ENCODE assay signal across 1 cellular context in the genomic region with DNA sequence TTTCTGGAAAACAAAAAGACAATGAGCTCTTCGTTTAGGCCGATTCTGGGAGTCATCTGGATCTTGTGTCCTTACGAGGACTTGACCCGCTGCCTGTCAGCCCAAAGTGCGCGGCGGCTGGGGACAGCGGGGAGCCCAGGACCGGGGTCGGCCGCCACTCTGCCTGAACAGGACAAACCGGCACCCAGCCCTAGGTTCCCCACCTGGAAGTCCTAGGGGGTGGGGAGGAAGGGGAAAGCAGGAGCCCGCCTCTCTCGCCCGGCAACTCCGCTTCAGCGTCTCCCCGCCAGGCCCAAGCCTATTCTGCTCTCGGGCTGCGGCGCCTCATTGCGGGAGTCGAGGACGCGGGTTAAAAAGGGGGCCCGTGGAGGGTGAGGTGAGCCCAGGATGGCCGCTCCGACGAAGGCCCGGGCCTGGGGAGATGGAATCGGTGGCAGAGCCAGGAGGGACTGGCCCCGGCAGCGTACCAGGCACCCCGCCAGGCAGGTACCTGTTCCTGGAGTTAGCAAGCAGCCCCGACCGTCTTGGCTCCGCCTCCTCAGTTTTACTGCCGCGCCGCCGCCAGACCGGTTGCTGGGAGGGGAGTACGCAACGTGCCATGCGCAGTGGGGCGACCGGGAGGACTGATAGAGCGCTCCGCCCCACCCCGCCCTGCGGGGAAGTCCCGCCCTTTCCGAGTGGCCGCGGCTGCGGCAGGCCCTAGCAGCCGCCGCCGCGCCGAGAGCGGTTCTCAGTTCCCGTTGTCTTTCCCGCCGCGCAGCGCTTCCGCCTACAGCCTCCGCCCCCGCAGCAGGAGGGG.
TF ChIP-seq lines count a peak whose summit lies in the region.

A gene with protein sequence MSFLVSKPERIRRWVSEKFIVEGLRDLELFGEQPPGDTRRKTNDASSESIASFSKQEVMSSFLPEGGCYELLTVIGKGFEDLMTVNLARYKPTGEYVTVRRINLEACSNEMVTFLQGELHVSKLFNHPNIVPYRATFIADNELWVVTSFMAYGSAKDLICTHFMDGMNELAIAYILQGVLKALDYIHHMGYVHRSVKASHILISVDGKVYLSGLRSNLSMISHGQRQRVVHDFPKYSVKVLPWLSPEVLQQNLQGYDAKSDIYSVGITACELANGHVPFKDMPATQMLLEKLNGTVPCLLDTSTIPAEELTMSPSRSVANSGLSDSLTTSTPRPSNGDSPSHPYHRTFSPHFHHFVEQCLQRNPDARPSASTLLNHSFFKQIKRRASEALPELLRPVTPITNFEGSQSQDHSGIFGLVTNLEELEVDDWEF (minus strand): TSS at position 549 of the 799 bp plus-strand sequence. CDS start 13,430 bp downstream, outside the sequence.

TF ChIP-seq in K562, 482 proteins besides CTCF, POLR2A, EP300 and RAD21 (continued from another document and continues in another):
- TF ChIP-seq, protein P1, sequence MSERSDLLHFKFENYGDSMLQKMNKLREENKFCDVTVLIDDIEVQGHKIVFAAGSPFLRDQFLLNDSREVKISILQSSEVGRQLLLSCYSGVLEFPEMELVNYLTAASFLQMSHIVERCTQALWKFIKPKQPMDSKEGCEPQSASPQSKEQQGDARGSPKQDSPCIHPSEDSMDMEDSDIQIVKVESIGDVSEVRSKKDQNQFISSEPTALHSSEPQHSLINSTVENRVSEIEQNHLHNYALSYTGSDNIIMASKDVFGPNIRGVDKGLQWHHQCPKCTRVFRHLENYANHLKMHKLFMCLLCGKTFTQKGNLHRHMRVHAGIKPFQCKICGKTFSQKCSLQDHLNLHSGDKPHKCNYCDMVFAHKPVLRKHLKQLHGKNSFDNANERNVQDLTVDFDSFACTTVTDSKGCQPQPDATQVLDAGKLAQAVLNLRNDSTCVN (CRISPR knock-in tag; IDR thresholded peaks at IDR 0.05): no peak
- TF ChIP-seq RB1 (IDR thresholded peaks at IDR 0.05; ENCODE audit: low read depth): peak; percentile 95
- no peak for TF ChIP-seq FOSL1 (tag; conservative IDR thresholded peaks at IDR 0.05)
- no peak for TF ChIP-seq PHF21A (IDR thresholded peaks at IDR 0.05; ENCODE audit: borderline replicate concordance, low read depth)
- TF ChIP-seq RUNX1 (IDR thresholded peaks at IDR 0.05; ENCODE audit: low read depth): no peak
- TF ChIP-seq ZNF830 (CRISPR knock-in tag; IDR thresholded peaks at IDR 0.05): 0 out of 2 replicates have a peak, but pooled peaks have one; percentile 67
- TF ChIP-seq MTA3 (IDR thresholded peaks at IDR 0.05; ENCODE audit: borderline replicate concordance): 0 out of 2 replicates have a peak, but pooled peaks have one; percentile 4
- TF ChIP-seq, protein P2, sequence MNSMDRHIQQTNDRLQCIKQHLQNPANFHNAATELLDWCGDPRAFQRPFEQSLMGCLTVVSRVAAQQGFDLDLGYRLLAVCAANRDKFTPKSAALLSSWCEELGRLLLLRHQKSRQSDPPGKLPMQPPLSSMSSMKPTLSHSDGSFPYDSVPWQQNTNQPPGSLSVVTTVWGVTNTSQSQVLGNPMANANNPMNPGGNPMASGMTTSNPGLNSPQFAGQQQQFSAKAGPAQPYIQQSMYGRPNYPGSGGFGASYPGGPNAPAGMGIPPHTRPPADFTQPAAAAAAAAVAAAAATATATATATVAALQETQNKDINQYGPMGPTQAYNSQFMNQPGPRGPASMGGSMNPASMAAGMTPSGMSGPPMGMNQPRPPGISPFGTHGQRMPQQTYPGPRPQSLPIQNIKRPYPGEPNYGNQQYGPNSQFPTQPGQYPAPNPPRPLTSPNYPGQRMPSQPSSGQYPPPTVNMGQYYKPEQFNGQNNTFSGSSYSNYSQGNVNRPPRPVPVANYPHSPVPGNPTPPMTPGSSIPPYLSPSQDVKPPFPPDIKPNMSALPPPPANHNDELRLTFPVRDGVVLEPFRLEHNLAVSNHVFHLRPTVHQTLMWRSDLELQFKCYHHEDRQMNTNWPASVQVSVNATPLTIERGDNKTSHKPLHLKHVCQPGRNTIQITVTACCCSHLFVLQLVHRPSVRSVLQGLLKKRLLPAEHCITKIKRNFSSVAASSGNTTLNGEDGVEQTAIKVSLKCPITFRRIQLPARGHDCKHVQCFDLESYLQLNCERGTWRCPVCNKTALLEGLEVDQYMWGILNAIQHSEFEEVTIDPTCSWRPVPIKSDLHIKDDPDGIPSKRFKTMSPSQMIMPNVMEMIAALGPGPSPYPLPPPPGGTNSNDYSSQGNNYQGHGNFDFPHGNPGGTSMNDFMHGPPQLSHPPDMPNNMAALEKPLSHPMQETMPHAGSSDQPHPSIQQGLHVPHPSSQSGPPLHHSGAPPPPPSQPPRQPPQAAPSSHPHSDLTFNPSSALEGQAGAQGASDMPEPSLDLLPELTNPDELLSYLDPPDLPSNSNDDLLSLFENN (IDR thresholded peaks at IDR 0.05; ENCODE audit: low read depth in 2 of 2, low read length in 2 of 2): peak in 1 of 2 experiments; percentile 49; a peak in 1 of 4 replicates
- no peak for TF ChIP-seq ZNF232 (CRISPR knock-in tag; IDR thresholded peaks at IDR 0.05)
- TF ChIP-seq, protein P3, sequence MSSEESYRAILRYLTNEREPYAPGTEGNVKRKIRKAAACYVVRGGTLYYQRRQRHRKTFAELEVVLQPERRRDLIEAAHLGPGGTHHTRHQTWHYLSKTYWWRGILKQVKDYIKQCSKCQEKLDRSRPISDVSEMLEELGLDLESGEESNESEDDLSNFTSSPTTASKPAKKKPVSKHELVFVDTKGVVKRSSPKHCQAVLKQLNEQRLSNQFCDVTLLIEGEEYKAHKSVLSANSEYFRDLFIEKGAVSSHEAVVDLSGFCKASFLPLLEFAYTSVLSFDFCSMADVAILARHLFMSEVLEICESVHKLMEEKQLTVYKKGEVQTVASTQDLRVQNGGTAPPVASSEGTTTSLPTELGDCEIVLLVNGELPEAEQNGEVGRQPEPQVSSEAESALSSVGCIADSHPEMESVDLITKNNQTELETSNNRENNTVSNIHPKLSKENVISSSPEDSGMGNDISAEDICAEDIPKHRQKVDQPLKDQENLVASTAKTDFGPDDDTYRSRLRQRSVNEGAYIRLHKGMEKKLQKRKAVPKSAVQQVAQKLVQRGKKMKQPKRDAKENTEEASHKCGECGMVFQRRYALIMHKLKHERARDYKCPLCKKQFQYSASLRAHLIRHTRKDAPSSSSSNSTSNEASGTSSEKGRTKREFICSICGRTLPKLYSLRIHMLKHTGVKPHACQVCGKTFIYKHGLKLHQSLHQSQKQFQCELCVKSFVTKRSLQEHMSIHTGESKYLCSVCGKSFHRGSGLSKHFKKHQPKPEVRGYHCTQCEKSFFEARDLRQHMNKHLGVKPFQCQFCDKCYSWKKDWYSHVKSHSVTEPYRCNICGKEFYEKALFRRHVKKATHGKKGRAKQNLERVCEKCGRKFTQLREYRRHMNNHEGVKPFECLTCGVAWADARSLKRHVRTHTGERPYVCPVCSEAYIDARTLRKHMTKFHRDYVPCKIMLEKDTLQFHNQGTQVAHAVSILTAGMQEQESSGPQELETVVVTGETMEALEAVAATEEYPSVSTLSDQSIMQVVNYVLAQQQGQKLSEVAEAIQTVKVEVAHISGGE (CRISPR knock-in tag; IDR thresholded peaks at IDR 0.05): peak in 2 of 3 experiments; percentile 12 to 69; a peak in 3 of 6 replicates
- no peak for TF ChIP-seq GATAD2B (IDR thresholded peaks at IDR 0.05; ENCODE audit: borderline replicate concordance)
- TF ChIP-seq ZC3H11A (IDR thresholded peaks at IDR 0.05; ENCODE audit: low read depth, low read length): peak; percentile 54; the same call in 1 of the 2 replicates
- no peak for TF ChIP-seq NFYB (IDR thresholded peaks at IDR 0.05; ENCODE audit: extremely low read depth, insufficient read length)
- TF ChIP-seq ELF1 (tag; IDR thresholded peaks at IDR 0.05): peak; percentile 91
- TF ChIP-seq TEAD4 (IDR thresholded peaks at IDR 0.05; ENCODE audit: low read length): no peak
- TF ChIP-seq TEAD4 (CRISPR knock-in tag; IDR thresholded peaks at IDR 0.05; ENCODE audit: borderline replicate concordance): no peak
- TF ChIP-seq PTBP1 (IDR thresholded peaks at IDR 0.05; ENCODE audit: low read depth, low read length): 0 out of 2 replicates have a peak, but pooled peaks have one; percentile 66
- TF ChIP-seq FOXJ3 (CRISPR knock-in tag; IDR thresholded peaks at IDR 0.05): no peak
- TF ChIP-seq, protein P4, sequence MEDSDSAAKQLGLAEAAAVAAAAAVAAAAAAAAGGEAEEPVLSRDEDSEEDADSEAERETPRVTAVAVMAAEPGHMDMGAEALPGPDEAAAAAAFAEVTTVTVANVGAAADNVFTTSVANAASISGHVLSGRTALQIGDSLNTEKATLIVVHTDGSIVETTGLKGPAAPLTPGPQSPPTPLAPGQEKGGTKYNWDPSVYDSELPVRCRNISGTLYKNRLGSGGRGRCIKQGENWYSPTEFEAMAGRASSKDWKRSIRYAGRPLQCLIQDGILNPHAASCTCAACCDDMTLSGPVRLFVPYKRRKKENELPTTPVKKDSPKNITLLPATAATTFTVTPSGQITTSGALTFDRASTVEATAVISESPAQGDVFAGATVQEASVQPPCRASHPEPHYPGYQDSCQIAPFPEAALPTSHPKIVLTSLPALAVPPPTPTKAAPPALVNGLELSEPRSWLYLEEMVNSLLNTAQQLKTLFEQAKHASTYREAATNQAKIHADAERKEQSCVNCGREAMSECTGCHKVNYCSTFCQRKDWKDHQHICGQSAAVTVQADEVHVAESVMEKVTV (CRISPR knock-in tag; IDR thresholded peaks at IDR 0.05): no peak
- no peak for TF ChIP-seq SMAD2 (IDR thresholded peaks at IDR 0.05; ENCODE audit: low read depth, low read length)
- no peak for TF ChIP-seq RFX5 (IDR thresholded peaks at IDR 0.05; ENCODE audit: low read depth, low read length)
- TF ChIP-seq MEF2D (tag; conservative IDR thresholded peaks at IDR 0.05; ENCODE audit: low read depth): 0 out of 2 replicates have a peak, but pooled peaks have one; percentile 3
- no peak for TF ChIP-seq SNIP1 (IDR thresholded peaks at IDR 0.05; ENCODE audit: low read depth)
- peak; percentile 77 for TF ChIP-seq TAF1 (IDR thresholded peaks at IDR 0.05; ENCODE audit: control insufficient read depth, extremely low read depth, insufficient read depth, low read length, severe bottlenecking)
- TF ChIP-seq, protein P5, sequence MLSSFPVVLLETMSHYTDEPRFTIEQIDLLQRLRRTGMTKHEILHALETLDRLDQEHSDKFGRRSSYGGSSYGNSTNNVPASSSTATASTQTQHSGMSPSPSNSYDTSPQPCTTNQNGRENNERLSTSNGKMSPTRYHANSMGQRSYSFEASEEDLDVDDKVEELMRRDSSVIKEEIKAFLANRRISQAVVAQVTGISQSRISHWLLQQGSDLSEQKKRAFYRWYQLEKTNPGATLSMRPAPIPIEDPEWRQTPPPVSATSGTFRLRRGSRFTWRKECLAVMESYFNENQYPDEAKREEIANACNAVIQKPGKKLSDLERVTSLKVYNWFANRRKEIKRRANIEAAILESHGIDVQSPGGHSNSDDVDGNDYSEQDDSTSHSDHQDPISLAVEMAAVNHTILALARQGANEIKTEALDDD (IDR thresholded peaks at IDR 0.05): 0 out of 2 replicates have a peak, but pooled peaks have one; percentile 5
- peak; percentile 91 for TF ChIP-seq HNRNPLL (IDR thresholded peaks at IDR 0.05; ENCODE audit: low read depth, low read length, poor library complexity, severe bottlenecking)
- no peak for TF ChIP-seq TSC22D4 (tag; IDR thresholded peaks at IDR 0.05)
- TF ChIP-seq FOXP1 (CRISPR knock-in tag; IDR thresholded peaks at IDR 0.05): no peak
- TF ChIP-seq WHSC1 (IDR thresholded peaks at IDR 0.05; ENCODE audit: low read length): no peak
- peak; percentile 97 for TF ChIP-seq POLR2G (IDR thresholded peaks at IDR 0.05; ENCODE audit: low read depth, low read length)
- TF ChIP-seq SPI1 (IDR thresholded peaks at IDR 0.05; ENCODE audit: borderline replicate concordance, low read depth, low read length): peak; percentile 76
- no peak for TF ChIP-seq ZBED1 (IDR thresholded peaks at IDR 0.05)
- TF ChIP-seq NFXL1 (CRISPR knock-in tag; IDR thresholded peaks at IDR 0.05): no peak
- TF ChIP-seq SREBF1 (IDR thresholded peaks at IDR 0.05; ENCODE audit: borderline replicate concordance, low read depth, low read length): no peak
- peak; percentile 54; the same call in 1 of the 2 replicates for TF ChIP-seq NR1H2 (CRISPR knock-in tag; IDR thresholded peaks at IDR 0.05)
- no peak for TF ChIP-seq ZNF76 (CRISPR knock-in tag; IDR thresholded peaks at IDR 0.05; ENCODE audit: borderline replicate concordance)
- no peak for TF ChIP-seq LCOR (CRISPR knock-in tag; IDR thresholded peaks at IDR 0.05)
- 0 out of 2 replicates have a peak, but pooled peaks have one; percentile 61 for TF ChIP-seq CBFB (CRISPR knock-in tag; IDR thresholded peaks at IDR 0.05)
- TF ChIP-seq ZNF197 (CRISPR knock-in tag; IDR thresholded peaks at IDR 0.05; ENCODE audit: low read depth): peak; percentile 34; the same call in 1 of the 2 replicates
- no peak for TF ChIP-seq NFATC3 (IDR thresholded peaks at IDR 0.05)
- TF ChIP-seq NUFIP1 (IDR thresholded peaks at IDR 0.05; ENCODE audit: partially characterized antibody): no peak
- no peak for TF ChIP-seq ZNF584 (CRISPR knock-in tag; IDR thresholded peaks at IDR 0.05; ENCODE audit: low read depth)
- peak; percentile 90 for TF ChIP-seq GABPA (tag; conservative IDR thresholded peaks at IDR 0.05; ENCODE audit: low read depth)
- TF ChIP-seq SP1 (CRISPR knock-in tag; IDR thresholded peaks at IDR 0.05): peak; percentile 92
- no peak for TF ChIP-seq EHMT2 (IDR thresholded peaks at IDR 0.05)
- TF ChIP-seq SRSF3 (IDR thresholded peaks at IDR 0.05; ENCODE audit: insufficient read depth, low read length): no peak
- TF ChIP-seq, protein P6, sequence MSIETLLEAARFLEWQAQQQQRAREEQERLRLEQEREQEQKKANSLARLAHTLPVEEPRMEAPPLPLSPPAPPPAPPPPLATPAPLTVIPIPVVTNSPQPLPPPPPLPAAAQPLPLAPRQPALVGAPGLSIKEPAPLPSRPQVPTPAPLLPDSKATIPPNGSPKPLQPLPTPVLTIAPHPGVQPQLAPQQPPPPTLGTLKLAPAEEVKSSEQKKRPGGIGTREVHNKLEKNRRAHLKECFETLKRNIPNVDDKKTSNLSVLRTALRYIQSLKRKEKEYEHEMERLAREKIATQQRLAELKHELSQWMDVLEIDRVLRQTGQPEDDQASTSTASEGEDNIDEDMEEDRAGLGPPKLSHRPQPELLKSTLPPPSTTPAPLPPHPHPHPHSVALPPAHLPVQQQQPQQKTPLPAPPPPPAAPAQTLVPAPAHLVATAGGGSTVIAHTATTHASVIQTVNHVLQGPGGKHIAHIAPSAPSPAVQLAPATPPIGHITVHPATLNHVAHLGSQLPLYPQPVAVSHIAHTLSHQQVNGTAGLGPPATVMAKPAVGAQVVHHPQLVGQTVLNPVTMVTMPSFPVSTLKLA (conservative IDR thresholded peaks at IDR 0.05): peak; percentile 53 to 74; a peak in 3 of 4 replicates
- TF ChIP-seq NFRKB (IDR thresholded peaks at IDR 0.05; ENCODE audit: low read depth): peak; percentile 58; the same call in 1 of the 2 replicates
- no peak for TF ChIP-seq ZNF780A (CRISPR knock-in tag; IDR thresholded peaks at IDR 0.05)
- peak; percentile 81; the same call in 1 of the 2 replicates for TF ChIP-seq POLR2AphosphoS5 (IDR thresholded peaks at IDR 0.05; ENCODE audit: control insufficient read depth, insufficient read depth, low read depth, low read length)
